Comparison of ENCODE assay signal across 2 cellular contexts in the genomic region with DNA sequence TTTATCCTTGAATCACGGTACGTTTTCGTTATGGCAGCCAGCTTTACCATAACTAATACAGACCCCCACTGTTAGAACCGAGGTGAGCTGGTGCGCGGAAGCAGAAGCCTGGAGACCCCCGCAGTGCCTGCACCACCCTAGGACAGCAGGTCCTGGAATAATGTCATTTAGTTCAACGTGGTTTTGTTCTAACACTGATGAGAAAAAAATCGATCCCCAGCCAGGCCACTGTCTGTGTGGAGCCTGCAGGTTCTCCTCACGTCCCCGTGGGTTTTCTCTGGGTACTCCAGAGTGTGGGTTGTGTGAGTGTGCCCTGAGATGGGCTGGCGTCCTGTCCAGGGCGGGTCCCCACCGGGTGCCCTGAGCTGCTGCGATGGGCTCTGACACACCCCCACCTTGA.
TF ChIP-seq lines count a peak whose summit lies in the region.

No MANE protein-coding gene starts in this region.

TF ChIP-seq in GM23338, 12 proteins besides CTCF, POLR2A, EP300 and RAD21 (continued from another document):
- TF ChIP-seq, protein P1, sequence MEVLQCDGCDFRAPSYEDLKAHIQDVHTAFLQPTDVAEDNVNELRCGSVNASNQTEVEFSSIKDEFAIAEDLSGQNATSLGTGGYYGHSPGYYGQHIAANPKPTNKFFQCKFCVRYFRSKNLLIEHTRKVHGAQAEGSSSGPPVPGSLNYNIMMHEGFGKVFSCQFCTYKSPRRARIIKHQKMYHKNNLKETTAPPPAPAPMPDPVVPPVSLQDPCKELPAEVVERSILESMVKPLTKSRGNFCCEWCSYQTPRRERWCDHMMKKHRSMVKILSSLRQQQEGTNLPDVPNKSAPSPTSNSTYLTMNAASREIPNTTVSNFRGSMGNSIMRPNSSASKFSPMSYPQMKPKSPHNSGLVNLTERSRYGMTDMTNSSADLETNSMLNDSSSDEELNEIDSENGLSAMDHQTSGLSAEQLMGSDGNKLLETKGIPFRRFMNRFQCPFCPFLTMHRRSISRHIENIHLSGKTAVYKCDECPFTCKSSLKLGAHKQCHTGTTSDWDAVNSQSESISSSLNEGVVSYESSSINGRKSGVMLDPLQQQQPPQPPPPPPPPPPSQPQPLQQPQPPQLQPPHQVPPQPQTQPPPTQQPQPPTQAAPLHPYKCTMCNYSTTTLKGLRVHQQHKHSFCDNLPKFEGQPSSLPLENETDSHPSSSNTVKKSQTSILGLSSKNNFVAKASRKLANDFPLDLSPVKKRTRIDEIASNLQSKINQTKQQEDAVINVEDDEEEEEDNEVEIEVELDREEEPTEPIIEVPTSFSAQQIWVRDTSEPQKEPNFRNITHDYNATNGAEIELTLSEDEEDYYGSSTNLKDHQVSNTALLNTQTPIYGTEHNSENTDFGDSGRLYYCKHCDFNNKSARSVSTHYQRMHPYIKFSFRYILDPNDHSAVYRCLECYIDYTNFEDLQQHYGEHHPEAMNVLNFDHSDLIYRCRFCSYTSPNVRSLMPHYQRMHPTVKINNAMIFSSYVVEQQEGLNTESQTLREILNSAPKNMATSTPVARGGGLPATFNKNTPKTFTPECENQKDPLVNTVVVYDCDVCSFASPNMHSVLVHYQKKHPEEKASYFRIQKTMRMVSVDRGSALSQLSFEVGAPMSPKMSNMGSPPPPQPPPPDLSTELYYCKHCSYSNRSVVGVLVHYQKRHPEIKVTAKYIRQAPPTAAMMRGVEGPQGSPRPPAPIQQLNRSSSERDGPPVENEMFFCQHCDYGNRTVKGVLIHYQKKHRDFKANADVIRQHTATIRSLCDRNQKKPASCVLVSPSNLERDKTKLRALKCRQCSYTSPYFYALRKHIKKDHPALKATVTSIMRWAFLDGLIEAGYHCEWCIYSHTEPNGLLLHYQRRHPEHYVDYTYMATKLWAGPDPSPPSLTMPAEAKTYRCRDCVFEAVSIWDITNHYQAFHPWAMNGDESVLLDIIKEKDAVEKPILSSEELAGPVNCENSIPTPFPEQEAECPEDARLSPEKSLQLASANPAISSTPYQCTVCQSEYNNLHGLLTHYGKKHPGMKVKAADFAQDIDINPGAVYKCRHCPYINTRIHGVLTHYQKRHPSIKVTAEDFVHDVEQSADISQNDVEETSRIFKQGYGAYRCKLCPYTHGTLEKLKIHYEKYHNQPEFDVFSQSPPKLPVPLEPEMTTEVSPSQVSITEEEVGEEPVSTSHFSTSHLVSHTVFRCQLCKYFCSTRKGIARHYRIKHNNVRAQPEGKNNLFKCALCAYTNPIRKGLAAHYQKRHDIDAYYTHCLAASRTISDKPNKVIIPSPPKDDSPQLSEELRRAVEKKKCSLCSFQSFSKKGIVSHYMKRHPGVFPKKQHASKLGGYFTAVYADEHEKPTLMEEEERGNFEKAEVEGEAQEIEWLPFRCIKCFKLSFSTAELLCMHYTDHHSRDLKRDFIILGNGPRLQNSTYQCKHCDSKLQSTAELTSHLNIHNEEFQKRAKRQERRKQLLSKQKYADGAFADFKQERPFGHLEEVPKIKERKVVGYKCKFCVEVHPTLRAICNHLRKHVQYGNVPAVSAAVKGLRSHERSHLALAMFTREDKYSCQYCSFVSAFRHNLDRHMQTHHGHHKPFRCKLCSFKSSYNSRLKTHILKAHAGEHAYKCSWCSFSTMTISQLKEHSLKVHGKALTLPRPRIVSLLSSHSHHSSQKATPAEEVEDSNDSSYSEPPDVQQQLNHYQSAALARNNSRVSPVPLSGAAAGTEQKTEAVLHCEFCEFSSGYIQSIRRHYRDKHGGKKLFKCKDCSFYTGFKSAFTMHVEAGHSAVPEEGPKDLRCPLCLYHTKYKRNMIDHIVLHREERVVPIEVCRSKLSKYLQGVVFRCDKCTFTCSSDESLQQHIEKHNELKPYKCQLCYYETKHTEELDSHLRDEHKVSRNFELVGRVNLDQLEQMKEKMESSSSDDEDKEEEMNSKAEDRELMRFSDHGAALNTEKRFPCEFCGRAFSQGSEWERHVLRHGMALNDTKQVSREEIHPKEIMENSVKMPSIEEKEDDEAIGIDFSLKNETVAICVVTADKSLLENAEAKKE (CRISPR knock-in tag; IDR thresholded peaks at IDR 0.05): no peak
- TF ChIP-seq EZH2 (IDR thresholded peaks at IDR 0.05; ENCODE audit: low read depth, unreplicated experiment) (no peak), NANOG (IDR thresholded peaks at IDR 0.05; ENCODE audit: borderline replicate concordance) (no peak), JUNB (IDR thresholded peaks at IDR 0.05; ENCODE audit: unreplicated experiment) (no peak), CREB1 (CRISPR knock-in tag; IDR thresholded peaks at IDR 0.05; ENCODE audit: low read depth) (no peak), EZH2phosphoT487 (IDR thresholded peaks at IDR 0.05; ENCODE audit: unreplicated experiment) (no peak)
- TF ChIP-seq, protein P2, sequence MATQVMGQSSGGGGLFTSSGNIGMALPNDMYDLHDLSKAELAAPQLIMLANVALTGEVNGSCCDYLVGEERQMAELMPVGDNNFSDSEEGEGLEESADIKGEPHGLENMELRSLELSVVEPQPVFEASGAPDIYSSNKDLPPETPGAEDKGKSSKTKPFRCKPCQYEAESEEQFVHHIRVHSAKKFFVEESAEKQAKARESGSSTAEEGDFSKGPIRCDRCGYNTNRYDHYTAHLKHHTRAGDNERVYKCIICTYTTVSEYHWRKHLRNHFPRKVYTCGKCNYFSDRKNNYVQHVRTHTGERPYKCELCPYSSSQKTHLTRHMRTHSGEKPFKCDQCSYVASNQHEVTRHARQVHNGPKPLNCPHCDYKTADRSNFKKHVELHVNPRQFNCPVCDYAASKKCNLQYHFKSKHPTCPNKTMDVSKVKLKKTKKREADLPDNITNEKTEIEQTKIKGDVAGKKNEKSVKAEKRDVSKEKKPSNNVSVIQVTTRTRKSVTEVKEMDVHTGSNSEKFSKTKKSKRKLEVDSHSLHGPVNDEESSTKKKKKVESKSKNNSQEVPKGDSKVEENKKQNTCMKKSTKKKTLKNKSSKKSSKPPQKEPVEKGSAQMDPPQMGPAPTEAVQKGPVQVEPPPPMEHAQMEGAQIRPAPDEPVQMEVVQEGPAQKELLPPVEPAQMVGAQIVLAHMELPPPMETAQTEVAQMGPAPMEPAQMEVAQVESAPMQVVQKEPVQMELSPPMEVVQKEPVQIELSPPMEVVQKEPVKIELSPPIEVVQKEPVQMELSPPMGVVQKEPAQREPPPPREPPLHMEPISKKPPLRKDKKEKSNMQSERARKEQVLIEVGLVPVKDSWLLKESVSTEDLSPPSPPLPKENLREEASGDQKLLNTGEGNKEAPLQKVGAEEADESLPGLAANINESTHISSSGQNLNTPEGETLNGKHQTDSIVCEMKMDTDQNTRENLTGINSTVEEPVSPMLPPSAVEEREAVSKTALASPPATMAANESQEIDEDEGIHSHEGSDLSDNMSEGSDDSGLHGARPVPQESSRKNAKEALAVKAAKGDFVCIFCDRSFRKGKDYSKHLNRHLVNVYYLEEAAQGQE (IDR thresholded peaks at IDR 0.05; ENCODE audit: unreplicated experiment): no peak

TF ChIP-seq in K562, 482 proteins besides CTCF, POLR2A, EP300 and RAD21 (continued from another document):
- TF ChIP-seq, protein P3, sequence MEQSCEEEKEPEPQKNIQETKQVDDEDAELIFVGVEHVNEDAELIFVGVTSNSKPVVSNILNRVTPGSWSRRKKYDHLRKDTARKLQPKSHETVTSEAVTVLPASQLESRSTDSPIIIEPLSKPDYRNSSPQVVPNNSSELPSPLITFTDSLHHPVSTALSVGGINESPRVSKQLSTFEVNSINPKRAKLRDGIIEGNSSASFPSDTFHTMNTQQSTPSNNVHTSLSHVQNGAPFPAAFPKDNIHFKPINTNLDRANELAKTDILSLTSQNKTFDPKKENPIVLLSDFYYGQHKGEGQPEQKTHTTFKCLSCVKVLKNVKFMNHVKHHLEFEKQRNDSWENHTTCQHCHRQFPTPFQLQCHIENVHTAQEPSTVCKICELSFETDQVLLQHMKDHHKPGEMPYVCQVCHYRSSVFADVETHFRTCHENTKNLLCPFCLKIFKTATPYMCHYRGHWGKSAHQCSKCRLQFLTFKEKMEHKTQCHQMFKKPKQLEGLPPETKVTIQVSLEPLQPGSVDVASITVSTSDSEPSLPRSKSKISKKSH (CRISPR knock-in tag; IDR thresholded peaks at IDR 0.05): no peak
- TF ChIP-seq ZBTB8A (IDR thresholded peaks at IDR 0.05; ENCODE audit: partially characterized antibody): no peak
TF ChIP-seq in K562: peak in this region for 0.
